ENCODE assay signal across 9 cellular contexts in genomic region chr13:42014119-42014518, GRCh38.
"Had no signal": no experiment of that assay in that cellular context is flagged by ENCODE, and none has a peak within 500 bp of the region (broad histone marks: within the 10 kb centered on the region; RNA-seq: fewer than 3 reads in every experiment).

No MANE protein-coding gene starts in this region.

- H3K4me3 Mint-ChIP-seq: H9, HFFc6 had no signal

- H3K4me2 ChIP-seq: KMS-11 had no signal

- H3K27ac Mint-ChIP-seq: H9, HFFc6 had no signal

- DNase-seq: GOT3, H9, HCEC 1CT, HFFc6, KBM-7 had no signal

- H3K9ac ChIP-seq: KMS-11 had no signal

- FAIRE-seq: H54, HepG2 had no signal

- H3K27ac ChIP-seq: HL-60, KMS-11 had no signal

- ATAC-seq: HepG2 had no signal

- H3K9me3 Mint-ChIP-seq: H9, HFFc6 had no signal
